In genomic region chr1:202349263-202349928, GRCh38 we compare ENCODE assay signal across 8 cellular contexts. TPM values are rescaled to one million over a fixed set of nuclear protein-coding genes. Genes with fewer than 3 reads are reported as not detected.
DNase-seq lines count a peak whose midpoint lies in the region; ATAC-seq and TF ChIP-seq lines count a peak whose summit lies in the region.

No MANE protein-coding gene starts in this region.

- peak overlapping the region; percentile 94 to 97 for H3K4me3 ChIP-seq in tibial artery

- no peaks in the 10 kb centered on the region for H3K9me3 ChIP-seq in tibial artery

- in situ Hi-C loops in SK-MEL-5 (cut with HindIII; ENCODE audit: low pct_unique_long_range_greater_than_20kb, low sequenced_read_pairs), result no loop called here

- intact Hi-C loops in tibial artery (cut with DNase I; ENCODE audit: low total_unique reads), result loop anchor here (10.0 kb wide), 1 partner anchor 365 kb away; the partner anchor contains the start of gene SYT2

- H3K4me1 ChIP-seq in tibial artery, result peaks cover 0 to 25% (median 14%) of the 10 kb centered on the region in 4 donors

- H3K27ac ChIP-seq in tibial artery, result peak overlapping the region; percentile 89 to 90

- DNase-seq in DMS53 treated with DMSO at 0.1 percent for 48 hours (lab: John Stamatoyannopoulos, UW; ENCODE audit: unreplicated experiment), result peak; percentile 19
- DNase-seq in SK-MEL-5 (ENCODE audit: low read depth, low spot score), result peak; percentile 37
- peak; percentile 48 to 89 for DNase-seq in dermis microvascular lymphatic vessel endothelial cell (ENCODE audit: low read depth in 2 of 2)
- DNase-seq in lung microvascular endothelial cell (ENCODE audit: low read depth in 2 of 2), result peak; percentile 64 to 95
- peak in 1 of 2 donors; percentile 27 for DNase-seq in tibial artery
- no peak for DNase-seq in NCI-H446 (lab: John Stamatoyannopoulos, UW)

- no peak for TF ChIP-seq CTCF in tibial artery (IDR thresholded peaks at IDR 0.05)

- no peaks in the 10 kb centered on the region for H3K36me3 ChIP-seq in tibial artery

- ATAC-seq in HG03066 (IDR thresholded peaks at IDR 0.05; ENCODE audit: low read depth, unreplicated experiment) (peak; percentile 17), GM19463 (IDR thresholded peaks at IDR 0.05; ENCODE audit: unreplicated experiment) (no peak)

- no peaks in the 10 kb centered on the region for H3K27me3 ChIP-seq in tibial artery

RNA-seq across cellular contexts. Expression of gene PPP1R12B, which starts 0.9 kb away (rescaled TPM):
- total RNA-seq in SK-MEL-5 (2014; rRNA removed; shearing (Covaris generic)), result 18.6 and 26.2 TPM in 2 replicates
- polyA plus RNA-seq in SK-MEL-5 (2015; cell fraction: cytosol; rRNA removed), result 7.9 and 16.5 TPM in 2 replicates
- polyA plus RNA-seq in SK-MEL-5 (2015; cell fraction: nucleus; rRNA removed), result 32.5 and 39.7 TPM in 2 replicates
- total RNA-seq in dermis microvascular lymphatic vessel endothelial cell, result 2.4 and 8.7 TPM in 2 replicates
- 3.1 and 5.0 TPM in 2 replicates for total RNA-seq in lung microvascular endothelial cell

RNA-seq across cellular contexts. Expression of gene UBE2T, which starts 7.7 kb away (rescaled TPM):
- total RNA-seq in SK-MEL-5 (2014; rRNA removed; shearing (Covaris generic)), result 78.6 and 80.5 TPM in 2 replicates
- polyA plus RNA-seq in SK-MEL-5 (2015; cell fraction: cytosol; rRNA removed), result 57.2 and 87.1 TPM in 2 replicates
- 57.5 and 58.1 TPM in 2 replicates for polyA plus RNA-seq in SK-MEL-5 (2015; cell fraction: nucleus; rRNA removed)
- total RNA-seq in dermis microvascular lymphatic vessel endothelial cell (9.0 and 23.9 TPM in 2 replicates), lung microvascular endothelial cell (5.4 and 15.0 TPM in 2 replicates)

Comparison
In these comparisons a context has a peak if more than half of its experiments do, and no peak if none do; other contexts are left out.
1. DNase-seq: peak in DMS53 treated with DMSO at 0.1 percent for 48 hours (single experiment), SK-MEL-5 (single experiment), dermis microvascular lymphatic vessel endothelial cell (2 of 2) and lung microvascular endothelial cell (2 of 2); none in NCI-H446 (0 of 2).